In the genomic region with DNA sequence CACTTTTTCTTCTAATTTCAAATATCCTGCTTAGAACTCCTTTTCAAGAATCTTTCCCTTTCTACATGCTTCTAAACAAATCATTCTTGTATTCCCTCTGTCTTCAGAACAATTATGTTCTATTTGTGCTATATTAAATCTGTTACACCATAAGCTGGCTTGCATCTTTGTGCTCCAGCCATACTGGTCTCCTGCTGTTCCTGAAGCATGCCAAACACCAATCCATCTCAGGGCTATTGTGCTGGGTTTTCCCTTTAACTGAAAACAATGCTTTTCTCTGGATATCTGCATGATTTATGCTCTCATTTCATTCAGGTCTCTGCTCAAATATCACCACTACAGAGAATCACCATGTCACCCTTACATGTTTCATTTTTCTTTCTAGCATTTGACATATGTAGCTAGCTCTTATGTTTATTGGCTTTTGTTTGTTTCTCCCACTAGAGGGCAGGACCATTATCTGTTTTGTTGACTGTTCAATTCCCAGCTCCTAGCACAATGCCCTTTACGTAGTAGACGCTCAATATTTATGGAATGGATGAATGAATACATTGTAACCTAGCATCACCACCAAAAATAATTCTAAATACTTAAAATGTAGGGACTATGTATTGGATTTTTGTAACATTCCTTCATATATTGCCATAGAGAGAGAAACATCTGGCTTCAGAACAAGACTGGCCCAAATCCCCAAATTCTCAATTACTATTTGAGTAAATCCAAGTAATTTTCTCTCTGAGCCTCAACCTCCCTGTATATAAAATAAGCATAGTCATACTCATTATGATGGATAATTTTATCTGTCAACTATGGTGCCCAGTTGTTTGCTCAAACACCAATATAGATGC, we compare ENCODE assay signal across 8 cellular contexts.
DNase-seq lines count a peak whose midpoint lies in the region; ATAC-seq and TF ChIP-seq lines count a peak whose summit lies in the region.

No MANE protein-coding gene starts in this region.

- no peaks in the 10 kb centered on the region for H4K20me1 ChIP-seq in OCI-LY3 (ENCODE audit: insufficient read depth, low read length)

- ATAC-seq in HG02885 (IDR thresholded peaks at IDR 0.05; ENCODE audit: poor library complexity, unreplicated experiment) = peak; percentile 50
- ATAC-seq in HG03039 (IDR thresholded peaks at IDR 0.05; ENCODE audit: unreplicated experiment) = no peak
- ATAC-seq in HG02884 (IDR thresholded peaks at IDR 0.05; ENCODE audit: unreplicated experiment) = no peak
- ATAC-seq in HG03565 (IDR thresholded peaks at IDR 0.05; ENCODE audit: unreplicated experiment) = no peak
- no peak for ATAC-seq in GM19397 (IDR thresholded peaks at IDR 0.05; ENCODE audit: unreplicated experiment)

- no peaks in the 10 kb centered on the region for H3K4me1 ChIP-seq in OCI-LY3 (ENCODE audit: low read length)

- H3K9ac ChIP-seq in OCI-LY3 (ENCODE audit: low read length) = no peak overlapping the region

- no peak overlapping the region for H2AFZ ChIP-seq in OCI-LY3 (ENCODE audit: low read depth, low read length)

- H3K27ac ChIP-seq in C4-2B = no peak overlapping the region
- no peak overlapping the region for H3K27ac ChIP-seq in OCI-LY3 (ENCODE audit: low read length)

- no peak overlapping the region for H3K4me2 ChIP-seq in OCI-LY3 (ENCODE audit: low read length)

- TF ChIP-seq CTCF in C4-2B (conservative IDR thresholded peaks at IDR 0.05) (peak; percentile 52), OCI-LY3 (IDR thresholded peaks at IDR 0.05; ENCODE audit: low read depth, low read length) (peak; percentile 58), fibroblast of villous mesenchyme (IDR thresholded peaks at IDR 0.05; ENCODE audit: insufficient read depth, low read depth, low read length) (peak; percentile 36)

- H3K36me3 ChIP-seq in OCI-LY3 (replicated peaks; ENCODE audit: low read depth, low read length) = no peaks in the 10 kb centered on the region

- DNase-seq in fibroblast of villous mesenchyme (ENCODE audit: low read depth) = peak; percentile 21

- no peaks in the 10 kb centered on the region for H3K79me2 ChIP-seq in OCI-LY3 (ENCODE audit: low read length)

- no peaks in the 10 kb centered on the region for H3K27me3 ChIP-seq in OCI-LY3 (ENCODE audit: low read depth, low read length)

- no peaks in the 10 kb centered on the region for H3K9me3 ChIP-seq in OCI-LY3 (ENCODE audit: insufficient read depth, low read length)

- no peak overlapping the region for H3K4me3 ChIP-seq in OCI-LY3 (ENCODE audit: low read length)
- no peak overlapping the region for H3K4me3 ChIP-seq in fibroblast of villous mesenchyme (ENCODE audit: low read depth, low read length)
